Comparison of ENCODE assay signal across 1 cellular context in genomic region chr15:23897576-23897975, GRCh38.
TF ChIP-seq lines count a peak whose summit lies in the region.

No MANE protein-coding gene starts in this region.

TF ChIP-seq in GM23338, 12 proteins besides CTCF, POLR2A, EP300 and RAD21:
- no peak for TF ChIP-seq REST (IDR thresholded peaks at IDR 0.05; ENCODE audit: unreplicated experiment)
- no peak for TF ChIP-seq NANOG (IDR thresholded peaks at IDR 0.05; ENCODE audit: borderline replicate concordance)
- TF ChIP-seq ZNF331 (CRISPR knock-in tag; IDR thresholded peaks at IDR 0.05; ENCODE audit: low read depth): no peak
- no peak for TF ChIP-seq EZH2 (IDR thresholded peaks at IDR 0.05; ENCODE audit: low read depth, unreplicated experiment)
- TF ChIP-seq ETS1 (IDR thresholded peaks at IDR 0.05): no peak
- no peak for TF ChIP-seq ZNF462 (CRISPR knock-in tag; IDR thresholded peaks at IDR 0.05)
- TF ChIP-seq EZH2phosphoT487 (IDR thresholded peaks at IDR 0.05; ENCODE audit: unreplicated experiment): no peak
- TF ChIP-seq ZNF114 (CRISPR knock-in tag; IDR thresholded peaks at IDR 0.05): no peak
- no peak for TF ChIP-seq JUNB (IDR thresholded peaks at IDR 0.05; ENCODE audit: unreplicated experiment)
- no peak for TF ChIP-seq STAT1 (IDR thresholded peaks at IDR 0.05; ENCODE audit: unreplicated experiment)
- TF ChIP-seq CREB1 (CRISPR knock-in tag; IDR thresholded peaks at IDR 0.05; ENCODE audit: low read depth): no peak
- no peak for TF ChIP-seq POLR2AphosphoS5 (IDR thresholded peaks at IDR 0.05; ENCODE audit: low read depth)
